20 cellular contexts compared by ENCODE assay signal in the genomic region with DNA sequence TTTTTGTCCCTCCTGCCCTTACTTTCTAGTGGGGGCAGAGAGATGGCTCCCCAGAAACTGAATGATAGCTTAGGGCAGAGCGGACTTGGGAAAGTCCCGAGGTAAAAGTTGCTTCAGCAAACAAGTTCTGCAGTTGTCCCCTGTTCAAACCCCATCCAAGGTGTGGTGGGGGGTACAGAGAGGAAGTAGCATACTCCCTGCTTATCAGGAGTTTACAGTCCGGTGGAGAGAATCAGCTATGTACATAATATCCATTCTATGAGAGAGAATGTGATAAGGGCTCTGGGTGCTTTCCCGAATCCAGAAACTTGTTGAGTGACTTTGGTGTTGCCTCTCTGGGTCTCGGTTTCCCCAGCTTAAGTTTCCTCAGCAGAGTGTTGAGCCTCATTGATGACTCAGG.
"Had no signal": no experiment of that assay in that cellular context is flagged by ENCODE, and none has a peak within 500 bp of the region (broad histone marks: within the 10 kb centered on the region; RNA-seq: fewer than 3 reads in every experiment).

No MANE protein-coding gene starts in this region.

- H3K36me3 ChIP-seq: MG63 had no signal

- H3K9ac ChIP-seq: SK-N-SH had no signal

- DNase-seq: Karpas-422, KG1, MG63, NCI-H1092 treated with DMSO at 0.1 percent for 48 hours, NCI-H1436, NCI-H187, NCI-H2029, NCI-H2081 treated with DMSO at 0.1 percent for 48 hours, NCI-H2171, NCI-H226, NCI-H446, NCI-H510A, NCI-H524 treated with DMSO at 0.1 percent for 48 hours, NCI-H69, NCI-H774, PC-3, SHP77, SK-N-SH had no signal

- H3K27ac ChIP-seq: RWPE1 had no signal

- ATAC-seq: Panc1, PC-3 had no signal

- H3K27me3 ChIP-seq: MG63 had no signal

- H3K9me3 ChIP-seq: MG63, SK-N-SH had no signal

- H3K4me2 ChIP-seq: SK-N-SH had no signal

- H3K4me3 ChIP-seq: MG63 had no signal
